ENCODE assay signal across 14 cellular contexts in genomic region chr9:113634597-113635515, GRCh38.
DNase-seq lines count a peak whose midpoint lies in the region; ATAC-seq, FAIRE-seq and TF ChIP-seq lines count a peak whose summit lies in the region.
"Had no signal": no experiment of that assay in that cellular context is flagged by ENCODE, and none has a peak within 500 bp of the region (broad histone marks: within the 10 kb centered on the region; RNA-seq: fewer than 3 reads in every experiment).

No MANE protein-coding gene starts in this region.

- H3K4me3 ChIP-seq in astrocyte (ENCODE audit: insufficient read depth, low read depth, low read length) (no peak overlapping the region), right lobe of liver (no peak overlapping the region), spleen (no peak overlapping the region)
- H3K4me3 ChIP-seq: vagina had no signal

- intact Hi-C loops in right lobe of liver (cut with DNase I): no loop called here
- intact Hi-C loops in spleen (cut with DNase I; ENCODE audit: low total_unique reads): no loop called here

- no peaks in the 10 kb centered on the region for H4K20me1 ChIP-seq in astrocyte (ENCODE audit: insufficient read depth, low read length)

- H3K4me1 ChIP-seq in astrocyte (ENCODE audit: insufficient read depth, low read length) (peaks cover 37% of the 10 kb centered on the region), right lobe of liver (peaks cover 0 to 7% (median 2%) of the 10 kb centered on the region in 4 donors), spleen (peaks cover 0 to 27% (median 0%) of the 10 kb centered on the region in 6 donors)

- H3K36me3 ChIP-seq in astrocyte (ENCODE audit: insufficient read depth, low read length): no peaks in the 10 kb centered on the region
- H3K36me3 ChIP-seq in right lobe of liver: no peaks in the 10 kb centered on the region
- no peaks in the 10 kb centered on the region for H3K36me3 ChIP-seq in spleen
- H3K36me3 ChIP-seq: vagina had no signal

- no peaks in the 10 kb centered on the region for H3K27me3 ChIP-seq in astrocyte (ENCODE audit: insufficient read depth, low read length)
- H3K27me3 ChIP-seq in right lobe of liver: no peaks in the 10 kb centered on the region
- H3K27me3 ChIP-seq in spleen (replicated peaks in 1 of 7): peaks cover 0 to 9% (median 0%) of the 10 kb centered on the region in 7 donors
- H3K27me3 ChIP-seq: vagina had no signal

- ATAC-seq in activated T-cell treated with anti-CD3 and anti-CD28 coated beads, Interleukin-2, amount 50 U/mL, for 4 hours: no peak
- peak; percentile 58 to 86 (median 65) for ATAC-seq in right lobe of liver

- TF ChIP-seq CTCF in astrocyte (IDR thresholded peaks at IDR 0.05; ENCODE audit: insufficient read depth, low read depth, low read length) (no peak), right lobe of liver (IDR thresholded peaks at IDR 0.05) (no peak), spleen (IDR thresholded peaks at IDR 0.05 in 8 of 11, conservative IDR thresholded peaks at IDR 0.05 in 3 of 11) (no peak), osteocyte (IDR thresholded peaks at IDR 0.05) (no peak)

- no peak overlapping the region for H3K4me3 Mint-ChIP-seq in activated T-cell treated with anti-CD3 and anti-CD28 coated beads, Interleukin-2, amount 50 U/mL, for 24 hours
- no peak overlapping the region for H3K4me3 Mint-ChIP-seq in activated T-cell treated with anti-CD3 and anti-CD28 coated beads, Interleukin-2, amount 50 U/mL, for 4 hours
- H3K4me3 Mint-ChIP-seq in astrocyte (ENCODE audit: unreplicated experiment) (peak overlapping the region; percentile 23), osteocyte (ENCODE audit: unreplicated experiment) (no peak overlapping the region)
- H3K4me3 Mint-ChIP-seq: activated naive CD4-positive, alpha-beta T cell treated with anti-CD3 and anti-CD28 coated beads, Interleukin-2, amount 10 ng/mL, durations not matched to agents 7 days and 5 days; central memory CD8-positive, alpha-beta T cell; immature natural killer cell had no signal

- H3K27me3 Mint-ChIP-seq in activated T-cell treated with anti-CD3 and anti-CD28 coated beads, Interleukin-2, amount 50 U/mL, for 24 hours: peaks cover 10% of the 10 kb centered on the region
- peaks cover 5% of the 10 kb centered on the region for H3K27me3 Mint-ChIP-seq in activated T-cell treated with anti-CD3 and anti-CD28 coated beads, Interleukin-2, amount 50 U/mL, for 4 hours (ENCODE audit: low read depth)
- H3K27me3 Mint-ChIP-seq in astrocyte (ENCODE audit: low read depth, unreplicated experiment) (no peaks in the 10 kb centered on the region), osteocyte (ENCODE audit: unreplicated experiment) (no peaks in the 10 kb centered on the region)

- peaks cover 10% of the 10 kb centered on the region for H3K4me1 Mint-ChIP-seq in activated T-cell treated with anti-CD3 and anti-CD28 coated beads, Interleukin-2, amount 50 U/mL, for 24 hours (ENCODE audit: low read depth)
- no peaks in the 10 kb centered on the region for H3K4me1 Mint-ChIP-seq in activated T-cell treated with anti-CD3 and anti-CD28 coated beads, Interleukin-2, amount 50 U/mL, for 4 hours (ENCODE audit: low read depth)
- H3K4me1 Mint-ChIP-seq in astrocyte (ENCODE audit: low read depth, unreplicated experiment) (peaks cover 40% of the 10 kb centered on the region), osteocyte (ENCODE audit: unreplicated experiment) (peaks cover 30% of the 10 kb centered on the region)
- H3K4me1 Mint-ChIP-seq: activated naive CD4-positive, alpha-beta T cell treated with anti-CD3 and anti-CD28 coated beads, Interleukin-2, amount 10 ng/mL, durations not matched to agents 7 days and 5 days; central memory CD8-positive, alpha-beta T cell; immature natural killer cell had no signal

- H3K9ac ChIP-seq in astrocyte (ENCODE audit: low read length): peak overlapping the region; percentile 60

- peak overlapping the region; percentile 50 for H3K27ac ChIP-seq in astrocyte (ENCODE audit: low read depth, low read length)
- no peak overlapping the region for H3K27ac ChIP-seq in right lobe of liver
- H3K27ac ChIP-seq in spleen: no peak overlapping the region
- H3K27ac ChIP-seq: vagina had no signal

- no peaks in the 10 kb centered on the region for H3K9me3 ChIP-seq in astrocyte (ENCODE audit: insufficient read depth, low read depth, low read length)
- no peaks in the 10 kb centered on the region for H3K9me3 ChIP-seq in right lobe of liver
- H3K9me3 ChIP-seq in spleen: no peaks in the 10 kb centered on the region
- H3K9me3 ChIP-seq: vagina had no signal

- H3K9me3 Mint-ChIP-seq in activated T-cell treated with anti-CD3 and anti-CD28 coated beads, Interleukin-2, amount 50 U/mL, for 24 hours: no peaks in the 10 kb centered on the region
- no peaks in the 10 kb centered on the region for H3K9me3 Mint-ChIP-seq in activated T-cell treated with anti-CD3 and anti-CD28 coated beads, Interleukin-2, amount 50 U/mL, for 4 hours
- H3K9me3 Mint-ChIP-seq in astrocyte (ENCODE audit: unreplicated experiment) (peaks cover 5% of the 10 kb centered on the region), osteocyte (ENCODE audit: unreplicated experiment) (no peaks in the 10 kb centered on the region)
- H3K9me3 Mint-ChIP-seq: activated naive CD4-positive, alpha-beta T cell treated with anti-CD3 and anti-CD28 coated beads, Interleukin-2, amount 10 ng/mL, durations not matched to agents 7 days and 5 days; central memory CD8-positive, alpha-beta T cell; immature natural killer cell had no signal

- H3K36me3 Mint-ChIP-seq in activated T-cell treated with anti-CD3 and anti-CD28 coated beads, Interleukin-2, amount 50 U/mL, for 24 hours (ENCODE audit: low read depth): no peaks in the 10 kb centered on the region
- no peaks in the 10 kb centered on the region for H3K36me3 Mint-ChIP-seq in activated T-cell treated with anti-CD3 and anti-CD28 coated beads, Interleukin-2, amount 50 U/mL, for 4 hours (ENCODE audit: insufficient read depth)
- no peaks in the 10 kb centered on the region for H3K36me3 Mint-ChIP-seq in astrocyte (ENCODE audit: low read depth, unreplicated experiment)
- no peaks in the 10 kb centered on the region for H3K36me3 Mint-ChIP-seq in osteocyte (ENCODE audit: unreplicated experiment)
- H3K36me3 Mint-ChIP-seq: activated naive CD4-positive, alpha-beta T cell treated with anti-CD3 and anti-CD28 coated beads, Interleukin-2, amount 10 ng/mL, durations not matched to agents 7 days and 5 days; immature natural killer cell had no signal

- H2AFZ ChIP-seq in astrocyte (ENCODE audit: low read depth, low read length): peak overlapping the region; percentile 26

- FAIRE-seq in astrocyte (lab: Jason Lieb, UNC): no peak

- TF ChIP-seq POLR2A in right lobe of liver (IDR thresholded peaks at IDR 0.05): no peak
- no peak for TF ChIP-seq POLR2A in spleen (IDR thresholded peaks at IDR 0.05)

- no peak overlapping the region for H3K27ac Mint-ChIP-seq in activated T-cell treated with anti-CD3 and anti-CD28 coated beads, Interleukin-2, amount 50 U/mL, for 24 hours
- H3K27ac Mint-ChIP-seq in astrocyte (ENCODE audit: unreplicated experiment) (peak overlapping the region; percentile 58), osteocyte (ENCODE audit: unreplicated experiment) (no peak overlapping the region)
- H3K27ac Mint-ChIP-seq: activated naive CD4-positive, alpha-beta T cell treated with anti-CD3 and anti-CD28 coated beads, Interleukin-2, amount 10 ng/mL, durations not matched to agents 7 days and 5 days; immature natural killer cell had no signal

- 47% methylated on average over 8 of the region's 10 CpGs for WGBS in right lobe of liver (ENCODE audit: insufficient coverage, low coverage, low lambda C conversion rate, missing lambda C conversion rate)
- 53 to 73% (median 64%) methylated on average over 10 of the region's 10 CpGs for WGBS in spleen, 5 donors

- H3K79me2 ChIP-seq in astrocyte (ENCODE audit: insufficient read depth, low read length): no peaks in the 10 kb centered on the region

- peak overlapping the region; percentile 60 for H3K4me2 ChIP-seq in astrocyte (ENCODE audit: low read length)

- DNase-seq in activated T-cell treated with anti-CD3 and anti-CD28 coated beads, Interleukin-2, amount 50 U/mL, for 24 hours: peak; percentile 6
- no peak for DNase-seq in activated T-cell treated with anti-CD3 and anti-CD28 coated beads, Interleukin-2, amount 50 U/mL, for 4 hours
- DNase-seq in astrocyte (ENCODE audit: low read depth): no peak
- peak in 1 of 3 donors; percentile 23 for DNase-seq in right lobe of liver
- DNase-seq in spleen: peak; percentile 20
- no peak for DNase-seq in anterior cingulate cortex (lab: John Stamatoyannopoulos, UW)
- no peak for DNase-seq in stimulated activated naive CD4-positive, alpha-beta T cell treated with Interleukin-2 at 50 U/mL for 16 hours (lab: John Stamatoyannopoulos, UW)
- no peak for DNase-seq in osteocyte (ENCODE audit: extremely low spot score, unreplicated experiment)
- DNase-seq: activated CD4-positive, alpha-beta T cell treated with anti-CD3 and anti-CD28 coated beads, Interleukin-2, amount 50 U/mL, for 48 hours; activated naive CD4-positive, alpha-beta T cell treated with anti-CD3 and anti-CD28 coated beads, Interleukin-2, amount 10 ng/mL, durations not matched to agents 7 days and 5 days; immature natural killer cell; NCI-H1930 had no signal

Comparison
In these comparisons a context has a peak if more than half of its experiments do, and no peak if none do; other contexts are left out.
1. DNase-seq: peak in activated T-cell treated with anti-CD3 and anti-CD28 coated beads, Interleukin-2, amount 50 U/mL, for 24 hours (single experiment) and spleen (single experiment); none in activated T-cell treated with anti-CD3 and anti-CD28 coated beads, Interleukin-2, amount 50 U/mL, for 4 hours (single experiment), astrocyte (single experiment), anterior cingulate cortex (0 of 58), stimulated activated naive CD4-positive, alpha-beta T cell treated with Interleukin-2 at 50 U/mL for 16 hours (single experiment) and osteocyte (single experiment).
2. ATAC-seq: peak in right lobe of liver (4 of 4); none in activated T-cell treated with anti-CD3 and anti-CD28 coated beads, Interleukin-2, amount 50 U/mL, for 4 hours (0 of 2).